9 cellular contexts compared by ENCODE assay signal in genomic region chr6:47203266-47203967, GRCh38.
DNase-seq lines count a peak whose midpoint lies in the region; ATAC-seq, FAIRE-seq and TF ChIP-seq lines count a peak whose summit lies in the region.
"Had no signal": no experiment of that assay in that cellular context is flagged by ENCODE, and none has a peak within 500 bp of the region (broad histone marks: within the 10 kb centered on the region; RNA-seq: fewer than 3 reads in every experiment).

No MANE protein-coding gene starts in this region.

- 61 to 85% methylated on average over 4 of the region's 4 CpGs for WGBS in sigmoid colon, 2 donors

- BruUV-seq in A673 (replicated peaks; lab: Mats Ljungman, UMichigan) = no TSS peak

- peak; percentile 71 for ATAC-seq in GM18520 (IDR thresholded peaks at IDR 0.05; ENCODE audit: unreplicated experiment)
- peak; percentile 86 for ATAC-seq in GM21576 (IDR thresholded peaks at IDR 0.05; ENCODE audit: unreplicated experiment)
- ATAC-seq in HG03558 (IDR thresholded peaks at IDR 0.05; ENCODE audit: extremely low read depth, unreplicated experiment) = peak; percentile 80

- H3K9me3 ChIP-seq in keratinocyte (ENCODE audit: control insufficient read depth, low read depth, low read length) (no peaks in the 10 kb centered on the region), sigmoid colon (no peaks in the 10 kb centered on the region), A673 (ENCODE audit: low read depth, low read length, poor library complexity, severe bottlenecking) (no peaks in the 10 kb centered on the region)

- TF ChIP-seq CTCF in keratinocyte (optimal IDR thresholded peaks at IDR 0.05 in 1 of 3, IDR thresholded peaks at IDR 0.05 in 1 of 3, conservative IDR thresholded peaks at IDR 0.05 in 1 of 3; ENCODE audit: extremely low read depth in 1 of 3, insufficient read depth in 2 of 3, low read length in 3 of 3) (no peak), sigmoid colon (IDR thresholded peaks at IDR 0.05) (no peak), A673 (conservative IDR thresholded peaks at IDR 0.05; ENCODE audit: low read depth, low read length) (no peak)

- no peak overlapping the region for H3K9ac ChIP-seq in keratinocyte (ENCODE audit: control insufficient read depth, extremely low read depth, insufficient read depth, low read length)

- H3K4me1 ChIP-seq in keratinocyte (ENCODE audit: control insufficient read depth, extremely low read depth, insufficient read depth, low read length) (peaks cover 20% of the 10 kb centered on the region), sigmoid colon (peaks cover 0 to 37% (median 16%) of the 10 kb centered on the region in 4 donors), A673 (ENCODE audit: insufficient read depth, low read length, poor library complexity, severe bottlenecking) (no peaks in the 10 kb centered on the region)

- peak; percentile 17 for FAIRE-seq in keratinocyte (lab: Jason Lieb, UNC)

- no peak for TF ChIP-seq POLR2A in sigmoid colon (IDR thresholded peaks at IDR 0.05)

- peak in 1 of 4 donors; percentile 17 for TF ChIP-seq EP300 in sigmoid colon (IDR thresholded peaks at IDR 0.05)

- CTCF ChIA-PET in A673 (lab: Charles Lee) = no interaction called here

- DNase-seq in keratinocyte (ENCODE audit: low read depth, low spot score) (no peak), sigmoid colon (no peak), A673 (ENCODE audit: low spot score) (no peak), SHP77 treated with DMSO at 0.1 percent for 48 hours (lab: John Stamatoyannopoulos, UW) (no peak)
- no peak for DNase-seq in activated CD8-positive, alpha-beta memory T cell treated with anti-CD3 and anti-CD28 coated beads, Interleukin-2, amount 50 U/mL, for 48 hours
- DNase-seq: OCI-M1 had no signal

- no peaks in the 10 kb centered on the region for H3K79me2 ChIP-seq in keratinocyte (ENCODE audit: control insufficient read depth, insufficient read depth, low read length)

- POLR2A ChIA-PET in A673 (lab: Charles Lee; ENCODE audit: low non-redundant PET) = no interaction called here

- H3K4me3 ChIP-seq in keratinocyte (ENCODE audit: control insufficient read depth in 2 of 3, extremely low read depth in 1 of 3, insufficient read depth in 2 of 3, low read depth in 1 of 3, low read length in 3 of 3) = no peak overlapping the region
- no peak overlapping the region for H3K4me3 ChIP-seq in sigmoid colon
- H3K4me3 ChIP-seq in A673 (ENCODE audit: low read depth, low read length, poor library complexity, severe bottlenecking) = no peak overlapping the region

- H4K20me1 ChIP-seq in keratinocyte (ENCODE audit: control insufficient read depth, extremely low read depth, insufficient read depth, low read length) = no peaks in the 10 kb centered on the region

- no peak overlapping the region for H2AFZ ChIP-seq in keratinocyte (ENCODE audit: control insufficient read depth, low read length)

- intact Hi-C loops in sigmoid colon (cut with DNase I) (no loop called here), A673 (cut with micrococcal nuclease; ENCODE audit: unreplicated experiment) (no loop called here)

- H3K27ac ChIP-seq in keratinocyte (ENCODE audit: control insufficient read depth, insufficient read depth, low read length) = no peak overlapping the region
- H3K27ac ChIP-seq in sigmoid colon = no peak overlapping the region
- no peak overlapping the region for H3K27ac ChIP-seq in A673 (ENCODE audit: low read depth, low read length, poor library complexity, severe bottlenecking)

- H3K27me3 ChIP-seq in keratinocyte (ENCODE audit: control insufficient read depth, extremely low read depth, insufficient read depth, low read length) (no peaks in the 10 kb centered on the region), sigmoid colon (no peaks in the 10 kb centered on the region), A673 (replicated peaks; ENCODE audit: insufficient read depth, low read depth, low read length, poor library complexity) (no peaks in the 10 kb centered on the region)

- no peaks in the 10 kb centered on the region for H3K36me3 ChIP-seq in keratinocyte (ENCODE audit: control insufficient read depth in 2 of 2, extremely low read depth in 1 of 2, insufficient read depth in 2 of 2, low read length in 2 of 2)
- no peaks in the 10 kb centered on the region for H3K36me3 ChIP-seq in sigmoid colon
- H3K36me3 ChIP-seq in A673 (ENCODE audit: insufficient read depth, low read length, poor library complexity, severe bottlenecking) = no peaks in the 10 kb centered on the region

- no peak overlapping the region for H3K4me2 ChIP-seq in keratinocyte (ENCODE audit: control insufficient read depth, extremely low read depth, insufficient read depth, low read depth, low read length)

- no peaks in the 10 kb centered on the region for H3K9me1 ChIP-seq in keratinocyte (ENCODE audit: control insufficient read depth, extremely low read depth, insufficient read depth, low read length)

- dilution Hi-C loops in keratinocyte (cut with MboI; ENCODE audit: extremely low pct_ligation_motif_present, low sequenced_read_pairs) = no loop called here
